2 cellular contexts compared by ENCODE assay signal in genomic region chr5:57417320-57417719, GRCh38.
TF ChIP-seq lines count a peak whose summit lies in the region.

No MANE protein-coding gene starts in this region.

TF ChIP-seq in HepG2, 621 proteins besides CTCF, POLR2A, EP300 and RAD21:
- TF ChIP-seq, protein P1, sequence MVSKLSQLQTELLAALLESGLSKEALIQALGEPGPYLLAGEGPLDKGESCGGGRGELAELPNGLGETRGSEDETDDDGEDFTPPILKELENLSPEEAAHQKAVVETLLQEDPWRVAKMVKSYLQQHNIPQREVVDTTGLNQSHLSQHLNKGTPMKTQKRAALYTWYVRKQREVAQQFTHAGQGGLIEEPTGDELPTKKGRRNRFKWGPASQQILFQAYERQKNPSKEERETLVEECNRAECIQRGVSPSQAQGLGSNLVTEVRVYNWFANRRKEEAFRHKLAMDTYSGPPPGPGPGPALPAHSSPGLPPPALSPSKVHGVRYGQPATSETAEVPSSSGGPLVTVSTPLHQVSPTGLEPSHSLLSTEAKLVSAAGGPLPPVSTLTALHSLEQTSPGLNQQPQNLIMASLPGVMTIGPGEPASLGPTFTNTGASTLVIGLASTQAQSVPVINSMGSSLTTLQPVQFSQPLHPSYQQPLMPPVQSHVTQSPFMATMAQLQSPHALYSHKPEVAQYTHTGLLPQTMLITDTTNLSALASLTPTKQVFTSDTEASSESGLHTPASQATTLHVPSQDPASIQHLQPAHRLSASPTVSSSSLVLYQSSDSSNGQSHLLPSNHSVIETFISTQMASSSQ (IDR thresholded peaks at IDR 0.05; ENCODE audit: low read depth), result no peak
- TF ChIP-seq, protein P1 (CRISPR knock-in tag; IDR thresholded peaks at IDR 0.05; ENCODE audit: borderline replicate concordance), result no peak
- TF ChIP-seq ZNF431 (CRISPR knock-in tag; IDR thresholded peaks at IDR 0.05; ENCODE audit: borderline replicate concordance, low read depth) (no peak), ZBED4 (CRISPR knock-in tag; IDR thresholded peaks at IDR 0.05; ENCODE audit: borderline replicate concordance) (no peak), SRY (CRISPR knock-in tag; IDR thresholded peaks at IDR 0.05) (no peak), ATF7 (IDR thresholded peaks at IDR 0.05) (peak; percentile 52; the same call in 1 of the 2 replicates), ATF7 (CRISPR knock-in tag; IDR thresholded peaks at IDR 0.05) (no peak), CREB1 (IDR thresholded peaks at IDR 0.05) (peak; percentile 86), CREB1 (CRISPR knock-in tag; IDR thresholded peaks at IDR 0.05) (no peak), ZIK1 (CRISPR knock-in tag; IDR thresholded peaks at IDR 0.05; ENCODE audit: borderline replicate concordance, low read depth) (no peak), NFYC (CRISPR knock-in tag; IDR thresholded peaks at IDR 0.05) (no peak), ZBTB7B (CRISPR knock-in tag; IDR thresholded peaks at IDR 0.05) (no peak), ZEB1 (IDR thresholded peaks at IDR 0.05; ENCODE audit: insufficient replicate concordance, low read depth) (no peak), NCOR1 (IDR thresholded peaks at IDR 0.05; ENCODE audit: borderline replicate concordance, low read length) (no peak), ZNF761 (CRISPR knock-in tag; conservative IDR thresholded peaks at IDR 0.05) (no peak)
- TF ChIP-seq, protein P2, sequence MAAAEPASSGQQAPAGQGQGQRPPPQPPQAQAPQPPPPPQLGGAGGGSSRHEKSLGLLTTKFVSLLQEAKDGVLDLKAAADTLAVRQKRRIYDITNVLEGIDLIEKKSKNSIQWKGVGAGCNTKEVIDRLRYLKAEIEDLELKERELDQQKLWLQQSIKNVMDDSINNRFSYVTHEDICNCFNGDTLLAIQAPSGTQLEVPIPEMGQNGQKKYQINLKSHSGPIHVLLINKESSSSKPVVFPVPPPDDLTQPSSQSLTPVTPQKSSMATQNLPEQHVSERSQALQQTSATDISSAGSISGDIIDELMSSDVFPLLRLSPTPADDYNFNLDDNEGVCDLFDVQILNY (CRISPR knock-in tag; conservative IDR thresholded peaks at IDR 0.05), result no peak

TF ChIP-seq in H1, 55 proteins besides CTCF, POLR2A, EP300 and RAD21:
- no peak for TF ChIP-seq MAFK (IDR thresholded peaks at IDR 0.05; ENCODE audit: low read depth, low read length)
- no peak for TF ChIP-seq CHD2 (IDR thresholded peaks at IDR 0.05; ENCODE audit: low read length)
- TF ChIP-seq YY1 (IDR thresholded peaks at IDR 0.05; ENCODE audit: low read depth, low read length), result no peak
- no peak for TF ChIP-seq PHF8 (conservative IDR thresholded peaks at IDR 0.05; ENCODE audit: low read depth, low read length)
- TF ChIP-seq SIX5 (IDR thresholded peaks at IDR 0.05; ENCODE audit: low read depth, low read length), result no peak
- no peak for TF ChIP-seq POLR2AphosphoS5 (IDR thresholded peaks at IDR 0.05; ENCODE audit: low read depth, low read length)
- no peak for TF ChIP-seq SP1 (IDR thresholded peaks at IDR 0.05; ENCODE audit: low read depth, low read length)
- TF ChIP-seq NRF1 (IDR thresholded peaks at IDR 0.05; ENCODE audit: low read depth, low read length), result no peak
- TF ChIP-seq SUZ12 (IDR thresholded peaks at IDR 0.05; ENCODE audit: low read length), result no peak
